In the genomic region with DNA sequence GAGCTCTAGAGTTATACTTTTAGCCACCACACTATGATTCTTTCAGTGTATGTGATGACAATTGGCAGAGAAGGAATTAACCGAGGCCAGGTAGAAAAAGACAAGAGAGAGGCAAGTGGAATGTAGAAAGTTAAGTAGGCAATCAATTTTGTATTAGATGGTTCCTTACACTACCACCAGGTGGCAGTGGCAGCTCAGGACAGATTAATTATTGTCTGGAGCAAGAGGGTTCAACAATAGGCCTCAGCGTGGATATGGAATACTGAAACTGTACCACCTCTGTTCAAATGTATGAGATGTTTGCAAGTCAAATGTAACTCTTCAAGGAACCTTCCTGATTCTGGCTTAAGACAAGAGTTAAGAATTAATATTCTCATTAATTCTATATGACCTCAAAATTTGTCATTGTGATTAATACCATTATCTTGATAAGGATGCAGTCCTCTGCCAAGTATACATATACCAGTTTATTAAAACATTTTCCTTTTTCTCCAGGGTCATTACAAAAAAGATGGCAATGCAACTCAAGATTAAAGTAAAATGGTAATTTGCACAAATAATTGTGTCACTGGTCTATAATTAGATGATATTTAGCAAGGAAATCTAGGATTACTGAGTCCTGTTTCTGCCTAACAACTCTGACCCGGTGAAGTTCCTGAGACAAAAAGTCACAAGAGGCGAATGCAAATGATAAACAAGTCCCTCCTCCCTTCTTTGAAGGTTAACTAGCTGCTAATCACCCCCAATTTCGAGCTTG, we compare ENCODE assay signal across 8 cellular contexts.
DNase-seq lines count a peak whose midpoint lies in the region; ATAC-seq and TF ChIP-seq lines count a peak whose summit lies in the region.

No MANE protein-coding gene starts in this region.

- ATAC-seq in GM21825 (IDR thresholded peaks at IDR 0.05; ENCODE audit: unreplicated experiment): peak; percentile 69

- CTCF ChIA-PET in activated naive CD4-positive, alpha-beta T cell treated with anti-CD3 and anti-CD28 coated beads for 36 hours (lab: Charles Lee): interaction anchor here (0.6 to 2.5 kb wide), 7 partner anchors 9 to 136 kb away, joined by 3 to 8 read pairs (median 3); no protein-coding TSS in a partner anchor

- peak; percentile 68 for TF ChIP-seq CTCF in foreskin fibroblast (IDR thresholded peaks at IDR 0.05; ENCODE audit: low read depth, low read length)
- TF ChIP-seq CTCF in prostate gland (IDR thresholded peaks at IDR 0.05): peak; percentile 38 to 85 (median 74)

- intact Hi-C loops in activated naive CD4-positive, alpha-beta T cell treated with anti-CD3 and anti-CD28 coated beads for 36 hours (cut with micrococcal nuclease): loop anchor here (1.0 kb wide), 2 partner anchors 84 to 135 kb away; no protein-coding TSS in a partner anchor
- intact Hi-C loops in prostate gland (cut with DNase I): loop anchor here (10.0 kb wide), 2 partner anchors 80 to 130 kb away; a partner anchor contains a TSS

- no peak for TF ChIP-seq POLR2A in prostate gland (IDR thresholded peaks at IDR 0.05)

- no peaks in the 10 kb centered on the region for H3K4me1 ChIP-seq in prostate gland (replicated peaks)

- H3K4me3 ChIP-seq in foreskin fibroblast (ENCODE audit: low read depth in 1 of 2, low read length in 2 of 2) (no peak overlapping the region), prostate gland (no peak overlapping the region)

- H3K9me3 ChIP-seq in prostate gland: no peaks in the 10 kb centered on the region

- WGBS in prostate gland: 52% methylated on average over 5 of the region's 5 CpGs

- no peak overlapping the region for H3K4me3 Mint-ChIP-seq in activated naive CD4-positive, alpha-beta T cell treated with anti-CD3 and anti-CD28 coated beads for 36 hours

- no peaks in the 10 kb centered on the region for H3K36me3 Mint-ChIP-seq in activated naive CD4-positive, alpha-beta T cell treated with anti-CD3 and anti-CD28 coated beads for 36 hours (ENCODE audit: low read depth)

- H3K27ac ChIP-seq in prostate gland: no peak overlapping the region

- no peaks in the 10 kb centered on the region for H3K4me1 Mint-ChIP-seq in activated naive CD4-positive, alpha-beta T cell treated with anti-CD3 and anti-CD28 coated beads for 36 hours (ENCODE audit: low read depth)

- no peaks in the 10 kb centered on the region for H3K27me3 Mint-ChIP-seq in activated naive CD4-positive, alpha-beta T cell treated with anti-CD3 and anti-CD28 coated beads for 36 hours (ENCODE audit: low read depth)

- no peaks in the 10 kb centered on the region for H3K36me3 ChIP-seq in prostate gland

- no peaks in the 10 kb centered on the region for H3K9me3 Mint-ChIP-seq in activated naive CD4-positive, alpha-beta T cell treated with anti-CD3 and anti-CD28 coated beads for 36 hours

- no peaks in the 10 kb centered on the region for H3K27me3 ChIP-seq in prostate gland (replicated peaks; ENCODE audit: insufficient read depth)

- DNase-seq in activated naive CD4-positive, alpha-beta T cell treated with anti-CD3 and anti-CD28 coated beads for 36 hours: peak; percentile 21
- no peak for DNase-seq in activated naive CD4-positive, alpha-beta T cell (lab: John Stamatoyannopoulos, UW)
- DNase-seq in KG1 (lab: John Stamatoyannopoulos, UW): peak; percentile 38
- DNase-seq in SW480 (ENCODE audit: low spot score): peak; percentile 40
- DNase-seq in foreskin fibroblast: peak in 1 of 2 donors; percentile 63
- peak; percentile 35 for DNase-seq in prostate gland (ENCODE audit: low spot score)
- DNase-seq in HuH-7.5 (ENCODE audit: low spot score): no peak

- H3K27ac Mint-ChIP-seq in activated naive CD4-positive, alpha-beta T cell treated with anti-CD3 and anti-CD28 coated beads for 36 hours: no peak overlapping the region

Comparison
In these comparisons a context has a peak if more than half of its experiments do, and no peak if none do; other contexts are left out.
1. DNase-seq: peak in activated naive CD4-positive, alpha-beta T cell treated with anti-CD3 and anti-CD28 coated beads for 36 hours (single experiment), KG1 (single experiment), SW480 (single experiment) and prostate gland (single experiment); none in activated naive CD4-positive, alpha-beta T cell (0 of 4) and HuH-7.5 (single experiment).